13 cellular contexts compared by ENCODE assay signal in the genomic region with DNA sequence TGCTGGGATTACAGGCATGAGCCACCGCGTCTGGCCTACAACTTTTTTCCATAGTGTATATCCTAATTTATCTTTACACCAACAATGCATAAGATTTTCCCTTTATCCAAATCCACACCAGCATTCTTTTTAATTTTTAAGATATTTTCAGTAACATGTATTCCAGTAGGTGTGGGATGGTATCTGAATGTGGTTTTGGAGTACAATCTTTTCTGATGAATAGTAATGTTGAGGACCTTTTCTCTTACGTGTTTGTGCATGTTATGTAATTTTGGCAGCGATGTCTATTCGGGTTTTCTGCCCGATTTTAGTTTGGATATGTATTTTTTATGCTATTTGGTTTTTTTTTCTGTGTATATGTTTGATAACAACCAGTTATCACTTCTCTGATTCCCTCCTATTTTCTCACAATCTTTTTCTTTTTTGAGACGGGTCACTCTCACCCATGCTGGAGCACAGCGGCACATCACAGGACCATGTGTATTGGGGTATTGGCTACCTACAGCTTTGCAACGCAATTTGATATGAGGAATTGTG.
DNase-seq lines count a peak whose midpoint lies in the region; ATAC-seq and TF ChIP-seq lines count a peak whose summit lies in the region.
"Had no signal": no experiment of that assay in that cellular context is flagged by ENCODE, and none has a peak within 500 bp of the region (broad histone marks: within the 10 kb centered on the region; RNA-seq: fewer than 3 reads in every experiment).

No MANE protein-coding gene starts in this region.

- ATAC-seq in CD4-positive, CD25-positive, alpha-beta regulatory T cell (ENCODE audit: low read depth in 2 of 2): no peak
- no peak for ATAC-seq in naive thymus-derived CD4-positive, alpha-beta T cell
- ATAC-seq in upper lobe of right lung: no peak
- ATAC-seq: left lobe of liver had no signal

- POLR2A ChIA-PET in naive thymus-derived CD4-positive, alpha-beta T cell (lab: Charles Lee): no interaction called here
- POLR2A ChIA-PET in GM10248 (lab: Yijun Ruan, JAX): no interaction called here

- H3K4me3 Mint-ChIP-seq in CD4-positive, CD25-positive, alpha-beta regulatory T cell: peak overlapping the region; percentile 92 to 97 (median 94)
- peak overlapping the region; percentile 97 for H3K4me3 Mint-ChIP-seq in activated naive CD8-positive, alpha-beta T cell treated with anti-CD3 and anti-CD28 coated beads for 36 hours
- peak overlapping the region; percentile 84 to 100 (median 95) for H3K4me3 Mint-ChIP-seq in naive thymus-derived CD4-positive, alpha-beta T cell

- H3K4me1 ChIP-seq in CD4-positive, CD25-positive, alpha-beta regulatory T cell (ENCODE audit: control insufficient read depth, insufficient read depth, low read length, poor library complexity, severe bottlenecking): peaks cover 40% of the 10 kb centered on the region
- peaks cover 13% of the 10 kb centered on the region; the same call in 1 of the 2 replicates for H3K4me1 ChIP-seq in HUES6 (ENCODE audit: control insufficient read depth, insufficient read depth, low read length)
- H3K4me1 ChIP-seq in naive thymus-derived CD4-positive, alpha-beta T cell (ENCODE audit: control insufficient read depth in 2 of 2, insufficient read depth in 2 of 2, low read length in 2 of 2): peaks cover 11 to 33% of the 10 kb centered on the region in 2 donors
- H3K4me1 ChIP-seq in upper lobe of right lung: peaks cover 23% of the 10 kb centered on the region

- no peaks in the 10 kb centered on the region for H3K9me3 ChIP-seq in CD4-positive, CD25-positive, alpha-beta regulatory T cell (ENCODE audit: control insufficient read depth in 2 of 2, low read length in 2 of 2)
- H3K9me3 ChIP-seq in HUES6 (ENCODE audit: control insufficient read depth, insufficient read depth, low read depth, low read length) (no peaks in the 10 kb centered on the region), upper lobe of right lung (no peaks in the 10 kb centered on the region)
- H3K9me3 ChIP-seq in naive thymus-derived CD4-positive, alpha-beta T cell (ENCODE audit: control insufficient read depth in 2 of 3, low read length in 3 of 3): no peaks in the 10 kb centered on the region
- H3K9me3 ChIP-seq: spleen had no signal

- peaks cover 8% of the 10 kb centered on the region for H3K36me3 ChIP-seq in CD4-positive, CD25-positive, alpha-beta regulatory T cell (ENCODE audit: control insufficient read depth, insufficient read depth, low read length)
- H3K36me3 ChIP-seq in HUES6 (ENCODE audit: control insufficient read depth, insufficient read depth, low read length): peaks cover 16% of the 10 kb centered on the region
- H3K36me3 ChIP-seq in naive thymus-derived CD4-positive, alpha-beta T cell (ENCODE audit: control insufficient read depth in 2 of 3, insufficient read depth in 3 of 3, low read length in 3 of 3): peaks cover 0 to 17% (median 0%) of the 10 kb centered on the region in 3 experiments
- peaks cover 22% of the 10 kb centered on the region for H3K36me3 ChIP-seq in upper lobe of right lung

- peaks cover 0 to 1% (median 0%) of the 10 kb centered on the region in 7 donors for H3K9me3 Mint-ChIP-seq in CD4-positive, CD25-positive, alpha-beta regulatory T cell
- no peaks in the 10 kb centered on the region for H3K9me3 Mint-ChIP-seq in activated naive CD8-positive, alpha-beta T cell treated with anti-CD3 and anti-CD28 coated beads for 36 hours
- peaks cover 0 to 2% (median 0%) of the 10 kb centered on the region in 11 donors for H3K9me3 Mint-ChIP-seq in naive thymus-derived CD4-positive, alpha-beta T cell

- H3K4me3 ChIP-seq in CD4-positive, CD25-positive, alpha-beta regulatory T cell (ENCODE audit: low read depth, low read length): peak overlapping the region; percentile 96
- H3K4me3 ChIP-seq in HUES6 (ENCODE audit: low read depth, low read length) (peak overlapping the region; percentile 15; the same call in 1 of the 2 replicates), upper lobe of right lung (no peak overlapping the region)
- H3K4me3 ChIP-seq in naive thymus-derived CD4-positive, alpha-beta T cell (ENCODE audit: low read length): no peak overlapping the region

- no peak for TF ChIP-seq CTCF in GM10248 (IDR thresholded peaks at IDR 0.05; ENCODE audit: control extremely low read depth, extremely low read depth, low read depth, missing control alignments)
- no peak for TF ChIP-seq CTCF in upper lobe of right lung (IDR thresholded peaks at IDR 0.05)

- no peak overlapping the region for H3K9ac ChIP-seq in HUES6 (ENCODE audit: low read length)

- H3K36me3 Mint-ChIP-seq in CD4-positive, CD25-positive, alpha-beta regulatory T cell: peaks cover 10% of the 10 kb centered on the region
- H3K36me3 Mint-ChIP-seq in activated naive CD8-positive, alpha-beta T cell treated with anti-CD3 and anti-CD28 coated beads for 36 hours: peaks cover 29% of the 10 kb centered on the region
- H3K36me3 Mint-ChIP-seq in naive thymus-derived CD4-positive, alpha-beta T cell: peaks cover 0 to 17% (median 12%) of the 10 kb centered on the region in 5 donors

- no peaks in the 10 kb centered on the region for H3K27me3 Mint-ChIP-seq in CD4-positive, CD25-positive, alpha-beta regulatory T cell
- H3K27me3 Mint-ChIP-seq in activated naive CD8-positive, alpha-beta T cell treated with anti-CD3 and anti-CD28 coated beads for 36 hours: no peaks in the 10 kb centered on the region
- no peaks in the 10 kb centered on the region for H3K27me3 Mint-ChIP-seq in naive thymus-derived CD4-positive, alpha-beta T cell

- H3K27me3 ChIP-seq in CD4-positive, CD25-positive, alpha-beta regulatory T cell (ENCODE audit: control insufficient read depth, insufficient read depth, low read length): no peaks in the 10 kb centered on the region
- H3K27me3 ChIP-seq in HUES6 (ENCODE audit: control insufficient read depth, insufficient read depth, low read length) (no peaks in the 10 kb centered on the region), upper lobe of right lung (no peaks in the 10 kb centered on the region)
- no peaks in the 10 kb centered on the region for H3K27me3 ChIP-seq in naive thymus-derived CD4-positive, alpha-beta T cell (ENCODE audit: control insufficient read depth in 2 of 2, insufficient read depth in 2 of 2, low read length in 2 of 2)
- H3K27me3 ChIP-seq: spleen had no signal

- H3K4me1 Mint-ChIP-seq in CD4-positive, CD25-positive, alpha-beta regulatory T cell: peaks cover 33 to 62% (median 44%) of the 10 kb centered on the region in 4 donors
- H3K4me1 Mint-ChIP-seq in activated naive CD8-positive, alpha-beta T cell treated with anti-CD3 and anti-CD28 coated beads for 36 hours: peaks cover 48% of the 10 kb centered on the region
- H3K4me1 Mint-ChIP-seq in naive thymus-derived CD4-positive, alpha-beta T cell: peaks cover 39 to 64% (median 55%) of the 10 kb centered on the region in 7 donors

- H3K27ac Mint-ChIP-seq in CD4-positive, CD25-positive, alpha-beta regulatory T cell: peak overlapping the region in 2 of 3 donors; percentile 89 to 94
- no peak overlapping the region for H3K27ac Mint-ChIP-seq in activated naive CD8-positive, alpha-beta T cell treated with anti-CD3 and anti-CD28 coated beads for 36 hours
- H3K27ac Mint-ChIP-seq in naive thymus-derived CD4-positive, alpha-beta T cell: peak overlapping the region in 2 of 9 donors; percentile 33 to 97

- no peak for DNase-seq in CD4-positive, CD25-positive, alpha-beta regulatory T cell
- no peak for DNase-seq in activated naive CD8-positive, alpha-beta T cell treated with anti-CD3 and anti-CD28 coated beads for 36 hours
- no peak for DNase-seq in naive thymus-derived CD4-positive, alpha-beta T cell
- DNase-seq in GM10248 (ENCODE audit: extremely low spot score) (no peak), upper lobe of right lung (no peak), NK-92 (lab: John Stamatoyannopoulos, UW; ENCODE audit: unreplicated experiment) (no peak), NCI-H69 (lab: John Stamatoyannopoulos, UW) (no peak)
- DNase-seq: NCI-H1417 treated with DMSO at 0.1 percent for 48 hours; SHP77 treated with DMSO at 0.1 percent for 48 hours; spleen; stimulated activated naive CD4-positive, alpha-beta T cell had no signal

- intact Hi-C loops in naive thymus-derived CD4-positive, alpha-beta T cell (cut with micrococcal nuclease): loop anchor here in 1 of 2 donors (2.0 to 10.0 kb wide), 5 partner anchors 45 to 885 kb away; a partner anchor contains a TSS
- intact Hi-C loops in upper lobe of right lung (cut with DNase I): no loop called here

- CTCF ChIA-PET in naive thymus-derived CD4-positive, alpha-beta T cell (lab: Charles Lee): no interaction called here
- CTCF ChIA-PET in GM10248 (lab: Yijun Ruan, JAX): no interaction called here

- no peak overlapping the region for H3K27ac ChIP-seq in CD4-positive, CD25-positive, alpha-beta regulatory T cell (ENCODE audit: insufficient read depth, low read length, poor library complexity, severe bottlenecking)
- H3K27ac ChIP-seq in HUES6 (ENCODE audit: low read depth, low read length) (no peak overlapping the region), upper lobe of right lung (no peak overlapping the region)
- H3K27ac ChIP-seq in naive thymus-derived CD4-positive, alpha-beta T cell (ENCODE audit: low read depth, low read length): no peak overlapping the region

Comparison
In these comparisons a context has a peak if more than half of its experiments do, and no peak if none do; other contexts are left out.
1. H3K4me3 ChIP-seq: peak in CD4-positive, CD25-positive, alpha-beta regulatory T cell (single experiment) and HUES6 (single experiment); none in naive thymus-derived CD4-positive, alpha-beta T cell (single experiment) and upper lobe of right lung (single experiment).
2. Peak in every context shown above with its lines, with median percentiles within 50 percentile points of each other: H3K4me3 Mint-ChIP-seq.